17 cellular contexts compared by ENCODE assay signal in genomic region chr15:39587910-39588530, GRCh38. TPM values are rescaled to one million over a fixed set of nuclear protein-coding genes. Genes with fewer than 3 reads are reported as not detected.
DNase-seq lines count a peak whose midpoint lies in the region; ATAC-seq, FAIRE-seq and TF ChIP-seq lines count a peak whose summit lies in the region.
"Had no signal": no experiment of that assay in that cellular context is flagged by ENCODE, and none has a peak within 500 bp of the region (broad histone marks: within the 10 kb centered on the region; RNA-seq: fewer than 3 reads in every experiment).

No MANE protein-coding gene starts in this region.

- peak overlapping the region; percentile 34 for H3K27ac Mint-ChIP-seq in osteocyte (ENCODE audit: unreplicated experiment)
- H3K27ac Mint-ChIP-seq in endothelial cell (ENCODE audit: unreplicated experiment), result no peak overlapping the region
- no peak overlapping the region for H3K27ac Mint-ChIP-seq in activated CD4-positive, alpha-beta memory T cell treated with anti-CD3 and anti-CD28 coated beads, Interleukin-2, amount 10 ng/mL, durations not matched to agents 7 days and 5 days
- H3K27ac Mint-ChIP-seq: activated naive CD4-positive, alpha-beta T cell treated with anti-CD3 and anti-CD28 coated beads, Interleukin-2, amount 50 U/mL, for 24 hours had no signal

- H3K36me3 Mint-ChIP-seq in osteocyte (ENCODE audit: unreplicated experiment) (peaks cover 92% of the 10 kb centered on the region), endothelial cell (ENCODE audit: low read depth, unreplicated experiment) (peaks cover 5% of the 10 kb centered on the region)
- H3K36me3 Mint-ChIP-seq in activated CD4-positive, alpha-beta memory T cell treated with anti-CD3 and anti-CD28 coated beads, Interleukin-2, amount 10 ng/mL, durations not matched to agents 7 days and 5 days (ENCODE audit: low read depth), result no peaks in the 10 kb centered on the region
- H3K36me3 Mint-ChIP-seq: activated naive CD4-positive, alpha-beta T cell treated with anti-CD3 and anti-CD28 coated beads, Interleukin-2, amount 50 U/mL, for 24 hours had no signal

- FAIRE-seq in bronchial epithelial cell (lab: Jason Lieb, UNC), result peak; percentile 52
- FAIRE-seq: GM12891, small intestine had no signal

- H3K27me3 ChIP-seq in bronchial epithelial cell (ENCODE audit: control insufficient read depth, insufficient read depth, low read length) (no peaks in the 10 kb centered on the region), gastroesophageal sphincter (no peaks in the 10 kb centered on the region)

- no peaks in the 10 kb centered on the region for H3K27me3 Mint-ChIP-seq in osteocyte (ENCODE audit: unreplicated experiment)
- no peaks in the 10 kb centered on the region for H3K27me3 Mint-ChIP-seq in endothelial cell (ENCODE audit: unreplicated experiment)
- peaks cover 12% of the 10 kb centered on the region for H3K27me3 Mint-ChIP-seq in activated CD4-positive, alpha-beta memory T cell treated with anti-CD3 and anti-CD28 coated beads, Interleukin-2, amount 10 ng/mL, durations not matched to agents 7 days and 5 days
- H3K27me3 Mint-ChIP-seq: T-helper 17 cell had no signal

- peaks cover 87% of the 10 kb centered on the region for H3K4me1 Mint-ChIP-seq in osteocyte (ENCODE audit: unreplicated experiment)
- peaks cover 9% of the 10 kb centered on the region for H3K4me1 Mint-ChIP-seq in endothelial cell (ENCODE audit: unreplicated experiment)
- H3K4me1 Mint-ChIP-seq in activated CD4-positive, alpha-beta memory T cell treated with anti-CD3 and anti-CD28 coated beads, Interleukin-2, amount 10 ng/mL, durations not matched to agents 7 days and 5 days, result peaks cover 7% of the 10 kb centered on the region
- H3K4me1 Mint-ChIP-seq: activated naive CD4-positive, alpha-beta T cell treated with anti-CD3 and anti-CD28 coated beads, Interleukin-2, amount 50 U/mL, for 24 hours had no signal

- peak overlapping the region; percentile 7 for H3K4me3 Mint-ChIP-seq in osteocyte (ENCODE audit: unreplicated experiment)
- H3K4me3 Mint-ChIP-seq in endothelial cell (ENCODE audit: unreplicated experiment), result no peak overlapping the region
- H3K4me3 Mint-ChIP-seq in activated CD4-positive, alpha-beta memory T cell treated with anti-CD3 and anti-CD28 coated beads, Interleukin-2, amount 10 ng/mL, durations not matched to agents 7 days and 5 days, result no peak overlapping the region
- H3K4me3 Mint-ChIP-seq: activated naive CD4-positive, alpha-beta T cell treated with anti-CD3 and anti-CD28 coated beads, Interleukin-2, amount 50 U/mL, for 24 hours; T-helper 17 cell had no signal

- H3K36me3 ChIP-seq in bronchial epithelial cell (ENCODE audit: control insufficient read depth, insufficient read depth, low read length), result peaks cover 52% of the 10 kb centered on the region
- H3K36me3 ChIP-seq in gastroesophageal sphincter, result peaks cover 0 to 100% of the 10 kb centered on the region in 2 donors
- H3K36me3 ChIP-seq: BLaER1 had no signal

- H3K4me1 ChIP-seq in gastroesophageal sphincter, result peaks cover 7 to 90% (median 39%) of the 10 kb centered on the region in 3 donors
- H3K4me1 ChIP-seq: BLaER1 had no signal

- peak overlapping the region in 3 of 4 donors; percentile 69 to 98 (median 95) for H3K27ac ChIP-seq in gastroesophageal sphincter
- H3K27ac ChIP-seq: BLaER1 had no signal

- no peak for TF ChIP-seq EP300 in gastroesophageal sphincter (IDR thresholded peaks at IDR 0.05)

- no peak for ATAC-seq in gastroesophageal sphincter
- ATAC-seq in HG03439 (IDR thresholded peaks at IDR 0.05; ENCODE audit: unreplicated experiment), result no peak
- ATAC-seq: T-helper 17 cell had no signal

- peak; percentile 47 for DNase-seq in Daoy (ENCODE audit: low read depth)
- DNase-seq in bronchial epithelial cell (ENCODE audit: low read depth), result peak; percentile 10
- no peak for DNase-seq in osteocyte (ENCODE audit: extremely low spot score, unreplicated experiment)
- no peak for DNase-seq in endothelial cell (ENCODE audit: low spot score)
- DNase-seq in NCI-H1694 treated with DMSO at 0.1 percent for 48 hours (lab: John Stamatoyannopoulos, UW), result no peak
- DNase-seq in activated CD4-positive, alpha-beta memory T cell treated with anti-CD3 and anti-CD28 coated beads, Interleukin-2, amount 10 ng/mL, durations not matched to agents 7 days and 5 days, result no peak
- DNase-seq: activated CD4-positive, CD25-positive, alpha-beta regulatory T cell treated with anti-CD3 and anti-CD28 coated beads, Interleukin-2, amount 50 U/mL, for 72 hours; NCI-H1930; NCI-H69; small intestine; stimulated activated naive CD4-positive, alpha-beta T cell treated with Interleukin-2 at 50 U/mL for 16 hours; T-helper 17 cell had no signal

- H3K4me3 ChIP-seq in bronchial epithelial cell (ENCODE audit: low read depth, low read length) (no peak overlapping the region), gastroesophageal sphincter (no peak overlapping the region)
- H3K4me3 ChIP-seq: BLaER1 had no signal

- CTCF ChIA-PET in activated CD4-positive, alpha-beta memory T cell treated with anti-CD3 and anti-CD28 coated beads, Interleukin-2, amount 10 ng/mL, durations not matched to agents 7 days and 5 days (lab: Charles Lee), result interaction anchor here (1.5 kb wide), 1 partner anchor 169 kb away, joined by 7 read pairs; no protein-coding TSS in a partner anchor

- no peaks in the 10 kb centered on the region for H3K9me3 ChIP-seq in gastroesophageal sphincter
- H3K9me3 ChIP-seq: BLaER1 had no signal

- TF ChIP-seq CTCF in bronchial epithelial cell (IDR thresholded peaks at IDR 0.05; ENCODE audit: insufficient read depth, low read length, severe bottlenecking) (no peak), gastroesophageal sphincter (IDR thresholded peaks at IDR 0.05) (no peak), osteocyte (IDR thresholded peaks at IDR 0.05) (no peak), endothelial cell (IDR thresholded peaks at IDR 0.05; ENCODE audit: unreplicated experiment) (no peak)

- WGBS in gastroesophageal sphincter (ENCODE audit: low coverage in 1 of 2), 2 donors, result 39 to 40% methylated on average over 3 to 5 of the region's 11 CpGs

- H3K9me3 Mint-ChIP-seq in osteocyte (ENCODE audit: unreplicated experiment), result no peaks in the 10 kb centered on the region
- no peaks in the 10 kb centered on the region for H3K9me3 Mint-ChIP-seq in endothelial cell (ENCODE audit: unreplicated experiment)
- H3K9me3 Mint-ChIP-seq in activated CD4-positive, alpha-beta memory T cell treated with anti-CD3 and anti-CD28 coated beads, Interleukin-2, amount 10 ng/mL, durations not matched to agents 7 days and 5 days, result no peaks in the 10 kb centered on the region
- H3K9me3 Mint-ChIP-seq: activated naive CD4-positive, alpha-beta T cell treated with anti-CD3 and anti-CD28 coated beads, Interleukin-2, amount 50 U/mL, for 24 hours had no signal

- TF ChIP-seq POLR2A in gastroesophageal sphincter (IDR thresholded peaks at IDR 0.05), result no peak

- POLR2A ChIA-PET in activated CD4-positive, alpha-beta memory T cell treated with anti-CD3 and anti-CD28 coated beads, Interleukin-2, amount 10 ng/mL, durations not matched to agents 7 days and 5 days (lab: Charles Lee), result no interaction called here

RNA-seq across cellular contexts. Expression of gene THBS1, which starts 7.1 kb away (rescaled TPM):
- 567 and 839 TPM in 2 replicates for total RNA-seq in Daoy (2014; rRNA removed; shearing (Covaris generic))
- total RNA-seq in bronchial epithelial cell (37.8 and 162 TPM in 2 replicates), gastroesophageal sphincter (1,000 to 10,000 TPM in 1 of 4 donors, 100 to 1,000 TPM in 3; 183 to 1,645 (median 277) TPM), osteocyte (812 and 849 TPM in 2 replicates), endothelial cell (ENCODE audit: unreplicated experiment) (8.2 TPM)
- 1 to 10 TPM; 1.2 to 1.5 TPM for total RNA-seq in activated CD4-positive, alpha-beta memory T cell treated with anti-CD3 and anti-CD28 coated beads, Interleukin-2, amount 10 ng/mL, durations not matched to agents 7 days and 5 days

Comparison
In these comparisons a context has a peak if more than half of its experiments do, and no peak if none do; other contexts are left out.
1. DNase-seq: peak in Daoy (single experiment) and bronchial epithelial cell (single experiment); none in osteocyte (single experiment), endothelial cell (single experiment), NCI-H1694 treated with DMSO at 0.1 percent for 48 hours (single experiment) and activated CD4-positive, alpha-beta memory T cell treated with anti-CD3 and anti-CD28 coated beads, Interleukin-2, amount 10 ng/mL, durations not matched to agents 7 days and 5 days (single experiment).